ENCODE assay signal across 8 cellular contexts in the genomic region with DNA sequence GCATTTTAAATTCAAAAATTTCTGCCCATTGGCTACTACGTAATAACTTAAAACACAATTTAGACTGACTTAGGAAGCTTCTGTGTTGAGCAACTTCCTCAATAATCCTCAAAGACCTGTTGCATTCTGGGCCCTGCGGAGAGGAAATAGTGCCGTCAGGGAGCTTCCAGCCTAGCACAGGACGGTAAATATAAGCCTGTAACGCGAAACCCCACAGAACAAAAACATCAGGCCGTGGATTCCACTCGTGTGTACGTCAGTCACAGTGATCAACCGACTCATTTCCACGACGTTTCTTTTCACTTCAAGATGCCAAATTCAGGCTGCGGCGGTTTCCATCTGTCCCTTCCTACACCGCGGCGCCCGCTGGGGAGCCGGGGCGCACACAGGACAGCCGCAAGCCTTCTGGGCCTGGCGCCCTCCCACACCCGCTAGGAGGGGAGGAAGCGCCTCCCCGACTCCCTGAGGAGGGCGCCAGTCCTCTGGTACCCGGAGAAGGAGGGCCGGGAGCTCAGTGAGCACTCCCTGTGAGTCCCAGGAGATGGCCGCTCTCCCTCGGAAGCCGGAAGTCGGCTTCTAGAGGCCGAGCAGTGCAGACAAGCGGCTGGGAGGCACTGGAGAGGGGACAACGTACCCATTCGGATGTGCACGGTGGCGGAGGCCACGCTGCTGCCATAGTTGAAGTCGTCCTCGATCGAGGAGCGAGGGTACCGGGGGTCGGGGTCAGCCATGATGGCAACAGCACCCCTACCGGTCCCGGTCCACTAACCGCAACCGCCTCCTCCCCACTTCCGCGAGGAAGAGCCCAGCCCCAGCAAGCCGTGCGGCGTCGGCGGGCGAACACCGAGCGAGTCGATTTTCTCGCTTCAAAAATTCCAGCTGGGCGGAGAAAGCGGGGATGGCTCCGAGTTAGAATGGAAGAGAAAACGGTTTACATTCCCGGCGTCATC. TPM values are rescaled to one million over a fixed set of nuclear protein-coding genes. Genes with fewer than 3 reads are reported as not detected.
DNase-seq lines count a peak whose midpoint lies in the region; ATAC-seq, FAIRE-seq and TF ChIP-seq lines count a peak whose summit lies in the region.

A gene with protein sequence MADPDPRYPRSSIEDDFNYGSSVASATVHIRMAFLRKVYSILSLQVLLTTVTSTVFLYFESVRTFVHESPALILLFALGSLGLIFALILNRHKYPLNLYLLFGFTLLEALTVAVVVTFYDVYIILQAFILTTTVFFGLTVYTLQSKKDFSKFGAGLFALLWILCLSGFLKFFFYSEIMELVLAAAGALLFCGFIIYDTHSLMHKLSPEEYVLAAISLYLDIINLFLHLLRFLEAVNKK (minus strand): TSS at position 776 of the 950 bp plus-strand sequence. CDS start 45 bp downstream, at position 731.

- ATAC-seq in GM18909 (IDR thresholded peaks at IDR 0.05; ENCODE audit: poor library complexity, unreplicated experiment) = peak; percentile 89
- peak; percentile 80 for ATAC-seq in HG03175 (IDR thresholded peaks at IDR 0.05; ENCODE audit: unreplicated experiment)

- WGBS in spleen, 5 donors = 0% methylated on average over 54 to 67 of the region's 67 CpGs

- H3K4me1 Mint-ChIP-seq in immature natural killer cell = peaks cover 52 to 63% of the 10 kb centered on the region in 2 donors

- peak within 1 kb of the TSS; percentile 92 to 98 (median 97) for H3K4me3 Mint-ChIP-seq in immature natural killer cell

- peaks cover 15 to 28% (median 16%) of the 10 kb centered on the region in 3 donors for H3K27me3 Mint-ChIP-seq in immature natural killer cell (ENCODE audit: low read depth in 3 of 3)

- peak within 1 kb of the TSS; percentile 79 for H3K4me3 ChIP-seq in AG09309 (ENCODE audit: control insufficient read depth, low read depth, low read length)
- H3K4me3 ChIP-seq in WI38 (ENCODE audit: low read depth, low read length) = peak within 1 kb of the TSS; percentile 88
- H3K4me3 ChIP-seq in bronchial epithelial cell (ENCODE audit: low read depth, low read length) = peak within 1 kb of the TSS; percentile 74
- peak within 1 kb of the TSS; percentile 53 to 88 (median 74) for H3K4me3 ChIP-seq in spleen

- H3K36me3 ChIP-seq in bronchial epithelial cell (ENCODE audit: control insufficient read depth, insufficient read depth, low read length) = no peaks in the 10 kb centered on the region
- H3K36me3 ChIP-seq in spleen = peaks cover 0 to 30% (median 0%) of the 10 kb centered on the region in 6 donors

- peaks cover 0 to 10% (median 7%) of the 10 kb centered on the region in 8 donors for H3K9me3 ChIP-seq in spleen

- peaks cover 22 to 69% (median 34%) of the 10 kb centered on the region in 6 donors for H3K4me1 ChIP-seq in spleen

- peak within 1 kb of the TSS; percentile 96 to 100 (median 98) for H3K27ac Mint-ChIP-seq in immature natural killer cell

- no peak for FAIRE-seq in bronchial epithelial cell (lab: Jason Lieb, UNC)

- H3K9me3 Mint-ChIP-seq in immature natural killer cell = no peaks in the 10 kb centered on the region

- peaks cover 12 to 15% (median 12%) of the 10 kb centered on the region in 3 donors for H3K36me3 Mint-ChIP-seq in immature natural killer cell

- intact Hi-C loops in spleen (cut with DNase I; ENCODE audit: low total_unique reads) = no loop called here

- H3K27ac ChIP-seq in spleen = peak within 1 kb of the TSS; percentile 95 to 100 (median 100)

- peak; percentile 77 for DNase-seq in AG09309 (ENCODE audit: low read depth)
- peak; percentile 81 for DNase-seq in NCI-H2227 treated with DMSO at 0.1 percent for 48 hours (lab: John Stamatoyannopoulos, UW)
- DNase-seq in bronchial epithelial cell (ENCODE audit: low read depth) = peak; percentile 82
- peak; percentile 88 to 89 (median 89) for DNase-seq in immature natural killer cell
- DNase-seq in spleen = peak; percentile 98

- TF ChIP-seq CTCF in AG09309 (IDR thresholded peaks at IDR 0.05; ENCODE audit: control insufficient read depth, insufficient read depth, low read depth, low read length, missing control alignments) (peak; percentile 55), WI38 (IDR thresholded peaks at IDR 0.05; ENCODE audit: low read depth, low read length) (peak; percentile 35; the same call in 1 of the 2 replicates), bronchial epithelial cell (IDR thresholded peaks at IDR 0.05; ENCODE audit: insufficient read depth, low read length, severe bottlenecking) (peak; percentile 50), spleen (IDR thresholded peaks at IDR 0.05 in 8 of 11, conservative IDR thresholded peaks at IDR 0.05 in 3 of 11) (peak; percentile 32 to 78 (median 61))

- peak in 2 of 3 donors; percentile 54 to 65 for TF ChIP-seq POLR2A in spleen (IDR thresholded peaks at IDR 0.05)

- H3K27me3 ChIP-seq in bronchial epithelial cell (ENCODE audit: control insufficient read depth, insufficient read depth, low read length) (no peaks in the 10 kb centered on the region), spleen (replicated peaks in 1 of 7) (no peaks in the 10 kb centered on the region)

RNA-seq across cellular contexts. Expression of the gene that starts here (rescaled TPM):
- 29.4 and 29.5 TPM in 2 replicates for total RNA-seq in bronchial epithelial cell
- polyA plus RNA-seq in immature natural killer cell = 100 to 1,000 TPM; 314 to 540 (median 336) TPM
- 100 to 1,000 TPM; 114 to 257 (median 134) TPM for total RNA-seq in spleen
- 100 to 1,000 TPM in 2 of 3 donors, 10 to 100 TPM in 1; 93.4 to 132 (median 125) TPM for polyA plus RNA-seq in spleen

Comparison
In these comparisons a context has a peak if more than half of its experiments do, and no peak if none do; other contexts are left out.
1. Peak in every context shown above with its lines: DNase-seq, ATAC-seq, H3K4me3 ChIP-seq and H3K27ac ChIP-seq.